In the genomic region with DNA sequence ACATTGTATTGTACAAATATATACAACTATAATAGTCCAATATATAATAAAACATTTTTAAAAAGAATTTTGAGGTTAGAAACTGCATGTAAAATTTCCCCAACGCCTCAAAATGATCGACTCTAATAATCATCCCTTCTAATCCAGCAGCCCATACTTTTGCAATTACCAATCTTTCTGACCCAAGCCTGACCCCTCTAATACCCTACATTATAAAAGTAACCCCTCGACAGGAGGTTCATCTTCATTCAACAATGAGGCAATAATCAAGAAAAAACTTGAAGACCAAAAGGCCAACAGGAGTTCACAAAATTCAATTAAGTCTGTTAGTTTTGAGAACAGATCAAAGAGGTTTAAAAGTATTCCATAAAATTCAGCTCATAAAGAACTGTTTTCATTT, we compare ENCODE assay signal across 17 cellular contexts.
"Had no signal": no experiment of that assay in that cellular context is flagged by ENCODE, and none has a peak within 500 bp of the region (broad histone marks: within the 10 kb centered on the region; RNA-seq: fewer than 3 reads in every experiment).

No MANE protein-coding gene starts in this region.

- H3K36me3 Mint-ChIP-seq: activated naive CD8-positive, alpha-beta T cell treated with anti-CD3 and anti-CD28 coated beads, Interleukin-2, amount 10 ng/mL, durations not matched to agents 7 days and 5 days; natural killer cell had no signal

- H3K27ac Mint-ChIP-seq: activated naive CD8-positive, alpha-beta T cell treated with anti-CD3 and anti-CD28 coated beads, Interleukin-2, amount 10 ng/mL, durations not matched to agents 7 days and 5 days; activated T-helper 1 cell treated with anti-CD3 and anti-CD28 coated beads, Interleukin-12 subunit alpha, Interleukin-12 subunit beta, Interleukin-2, Interleukin-4 antibody, amounts not matched to agents 30 ng/mL and 10 ng/mL and 1 ng/mL, durations not matched to agents 14 hours and 24 hours and 36 hours; memory B cell; natural killer cell had no signal

- H3K9me3 ChIP-seq: neutrophil had no signal

- H3K4me3 Mint-ChIP-seq: activated naive CD8-positive, alpha-beta T cell treated with anti-CD3 and anti-CD28 coated beads, Interleukin-2, amount 10 ng/mL, durations not matched to agents 7 days and 5 days; activated T-helper 1 cell treated with anti-CD3 and anti-CD28 coated beads, Interleukin-12 subunit alpha, Interleukin-12 subunit beta, Interleukin-2, Interleukin-4 antibody, amounts not matched to agents 30 ng/mL and 10 ng/mL and 1 ng/mL, durations not matched to agents 14 hours and 24 hours and 36 hours; memory B cell; natural killer cell had no signal

- H3K27me3 Mint-ChIP-seq: activated naive CD8-positive, alpha-beta T cell treated with anti-CD3 and anti-CD28 coated beads, Interleukin-2, amount 10 ng/mL, durations not matched to agents 7 days and 5 days; memory B cell had no signal

- FAIRE-seq: kidney had no signal

- DNase-seq: activated CD4-positive, alpha-beta T cell treated with anti-CD3 and anti-CD28 coated beads, Interleukin-2, amount 50 U/mL, for 1 hour; activated CD4-positive, CD25-positive, alpha-beta regulatory T cell; activated naive CD8-positive, alpha-beta T cell treated with anti-CD3 and anti-CD28 coated beads, Interleukin-2, amount 10 ng/mL, durations not matched to agents 7 days and 5 days; heart right ventricle; kidney; left lung; natural killer cell; stimulated activated CD4-positive, alpha-beta T cell treated with anti-CD3 and anti-CD28 coated beads, Interleukin-4, amount 100 ng/mL, for 24 hours; stimulated activated CD8-positive, alpha-beta memory T cell treated with anti-CD3 and anti-CD28 coated beads, Interleukin-4, amount 100 ng/mL, for 48 hours; stimulated activated naive CD4-positive, alpha-beta T cell treated with Interleukin-2 at 50 U/mL for 16 hours; SW 1271; trophoblast cell had no signal

- H3K27ac ChIP-seq: gastroesophageal sphincter, heart right ventricle, left lung, neutrophil had no signal

- H3K4me3 ChIP-seq: gastroesophageal sphincter, heart right ventricle, left lung, skin epidermis had no signal

- ATAC-seq: gastroesophageal sphincter, heart right ventricle, left lung, natural killer cell had no signal

- H3K4me1 Mint-ChIP-seq: activated naive CD8-positive, alpha-beta T cell treated with anti-CD3 and anti-CD28 coated beads, Interleukin-2, amount 10 ng/mL, durations not matched to agents 7 days and 5 days; natural killer cell had no signal

- H3K27me3 ChIP-seq: gastroesophageal sphincter, heart right ventricle, left lung, neutrophil had no signal

- H3K36me3 ChIP-seq: gastroesophageal sphincter, heart right ventricle, left lung, neutrophil had no signal

- H3K4me1 ChIP-seq: gastroesophageal sphincter, heart right ventricle, left lung had no signal
